9 cellular contexts compared by ENCODE assay signal in genomic region chr6:89984926-89985743, GRCh38.
DNase-seq lines count a peak whose midpoint lies in the region; ATAC-seq, FAIRE-seq and TF ChIP-seq lines count a peak whose summit lies in the region.
"Had no signal": no experiment of that assay in that cellular context is flagged by ENCODE, and none has a peak within 500 bp of the region (broad histone marks: within the 10 kb centered on the region; RNA-seq: fewer than 3 reads in every experiment).

No MANE protein-coding gene starts in this region.

- no peaks in the 10 kb centered on the region for H3K79me2 ChIP-seq in HepG2 (ENCODE audit: insufficient read depth, low read length)

- H3K9me3 Mint-ChIP-seq in activated CD4-positive, alpha-beta memory T cell treated with anti-CD3 and anti-CD28 coated beads for 36 hours = no peaks in the 10 kb centered on the region
- H3K9me3 Mint-ChIP-seq in activated CD4-positive, alpha-beta memory T cell treated with anti-CD3 and anti-CD28 coated beads, Interleukin-2, amount 10 ng/mL, durations not matched to agents 7 days and 5 days = peaks cover 2% of the 10 kb centered on the region

- intact Hi-C loops in activated CD4-positive, alpha-beta memory T cell treated with anti-CD3 and anti-CD28 coated beads for 36 hours (cut with micrococcal nuclease) = no loop called here
- intact Hi-C loops in HepG2 (cut with micrococcal nuclease; ENCODE audit: unreplicated experiment) = no loop called here

- TF ChIP-seq RAD21 in HepG2 (CRISPR knock-in tag; IDR thresholded peaks at IDR 0.05) = no peak

- no peak overlapping the region for H2AFZ ChIP-seq in HepG2 (ENCODE audit: low read length)

- in situ Hi-C loops in brain microvascular endothelial cell (cut with HindIII; ENCODE audit: low pct_ligation_motif_present, low sequenced_read_pairs) (no loop called here), HepG2 (cut with HindIII; ENCODE audit: extremely low pct_ligation_motif_present, low pct_unique_long_range_greater_than_20kb) (no loop called here)

- POLR2A ChIA-PET in activated CD4-positive, alpha-beta memory T cell treated with anti-CD3 and anti-CD28 coated beads for 36 hours (lab: Charles Lee) = no interaction called here
- POLR2A ChIA-PET in activated CD4-positive, alpha-beta memory T cell treated with anti-CD3 and anti-CD28 coated beads, Interleukin-2, amount 10 ng/mL, durations not matched to agents 7 days and 5 days (lab: Charles Lee) = no interaction called here
- POLR2A ChIA-PET in HepG2 (lab: Yijun Ruan, JAX) = no interaction called here

- H4K20me1 ChIP-seq in HepG2 (ENCODE audit: insufficient read depth, low read length) = no peaks in the 10 kb centered on the region

- peaks cover 27% of the 10 kb centered on the region for H3K36me3 Mint-ChIP-seq in activated CD4-positive, alpha-beta memory T cell treated with anti-CD3 and anti-CD28 coated beads for 36 hours
- peaks cover 23% of the 10 kb centered on the region for H3K36me3 Mint-ChIP-seq in activated CD4-positive, alpha-beta memory T cell treated with anti-CD3 and anti-CD28 coated beads, Interleukin-2, amount 10 ng/mL, durations not matched to agents 7 days and 5 days (ENCODE audit: low read depth)

- TF ChIP-seq POLR2A in HepG2 (IDR thresholded peaks at IDR 0.05; ENCODE audit: insufficient read depth in 1 of 2, low read depth in 2 of 2, low read length in 2 of 2) (no peak), upper lobe of left lung (IDR thresholded peaks at IDR 0.05) (no peak)

- CTCF ChIA-PET in activated CD4-positive, alpha-beta memory T cell treated with anti-CD3 and anti-CD28 coated beads for 36 hours (lab: Charles Lee) = interaction anchor here (1.6 kb wide), 1 partner anchor 45 kb away, joined by 9 read pairs; no protein-coding TSS in a partner anchor
- CTCF ChIA-PET in activated CD4-positive, alpha-beta memory T cell treated with anti-CD3 and anti-CD28 coated beads, Interleukin-2, amount 10 ng/mL, durations not matched to agents 7 days and 5 days (lab: Charles Lee) = interaction anchor here (1.8 kb wide), 1 partner anchor 41 kb away, joined by 5 read pairs; no protein-coding TSS in a partner anchor
- CTCF ChIA-PET in HepG2 (lab: Yijun Ruan, JAX; ENCODE audit: low intra/inter-chr PET ratio, low total read pairs) = no interaction called here

- peak overlapping the region; percentile 29 for H3K27ac Mint-ChIP-seq in activated CD4-positive, alpha-beta memory T cell treated with anti-CD3 and anti-CD28 coated beads for 36 hours
- H3K27ac Mint-ChIP-seq in activated CD4-positive, alpha-beta memory T cell treated with anti-CD3 and anti-CD28 coated beads, Interleukin-2, amount 10 ng/mL, durations not matched to agents 7 days and 5 days = no peak overlapping the region

- H3K4me1 Mint-ChIP-seq in activated CD4-positive, alpha-beta memory T cell treated with anti-CD3 and anti-CD28 coated beads for 36 hours (ENCODE audit: low read depth) = peaks cover 62% of the 10 kb centered on the region
- H3K4me1 Mint-ChIP-seq in activated CD4-positive, alpha-beta memory T cell treated with anti-CD3 and anti-CD28 coated beads, Interleukin-2, amount 10 ng/mL, durations not matched to agents 7 days and 5 days = peaks cover 24% of the 10 kb centered on the region

- BruUV-seq in HepG2 (replicated peaks; lab: Mats Ljungman, UMichigan) = no TSS peak

- TF ChIP-seq EP300 in HepG2 (IDR thresholded peaks at IDR 0.05; ENCODE audit: low read depth in 2 of 2, low read length in 2 of 2) (no peak), HepG2 (CRISPR knock-in tag; IDR thresholded peaks at IDR 0.05; ENCODE audit: borderline replicate concordance) (no peak), upper lobe of left lung (IDR thresholded peaks at IDR 0.05) (no peak)

- DNase-seq in activated CD4-positive, alpha-beta memory T cell treated with anti-CD3 and anti-CD28 coated beads for 36 hours = no peak
- no peak for DNase-seq in activated CD4-positive, alpha-beta memory T cell treated with anti-CD3 and anti-CD28 coated beads, Interleukin-2, amount 10 ng/mL, durations not matched to agents 7 days and 5 days
- DNase-seq in brain microvascular endothelial cell (peak; percentile 76), HepG2 (ENCODE audit: low spot score) (no peak), upper lobe of left lung (peak; percentile 34 to 42)
- no peak for DNase-seq in activated CD4-positive, CD25-positive, alpha-beta regulatory T cell treated with anti-CD3 and anti-CD28 coated beads, Interleukin-2, amount 50 U/mL, for 72 hours
- no peak for DNase-seq in stimulated activated CD4-positive, alpha-beta T cell treated with anti-CD3 and anti-CD28 coated beads, Interleukin-12 subunit alpha, Interleukin-12 subunit beta, amount 100 ng/mL, for 4 hours

- H3K27me3 ChIP-seq in brain microvascular endothelial cell (replicated peaks) = no peaks in the 10 kb centered on the region
- peaks cover 2 to 31% of the 10 kb centered on the region in 2 experiments; a peak in 3 of 5 replicates for H3K27me3 ChIP-seq in HepG2 (ENCODE audit: control insufficient read depth in 1 of 2, insufficient read depth in 2 of 2, low read length in 2 of 2)
- no peaks in the 10 kb centered on the region for H3K27me3 ChIP-seq in upper lobe of left lung

- no peak for FAIRE-seq in HepG2 (lab: Jason Lieb, UNC)
- FAIRE-seq: colon had no signal

- no peaks in the 10 kb centered on the region for H3K27me3 Mint-ChIP-seq in activated CD4-positive, alpha-beta memory T cell treated with anti-CD3 and anti-CD28 coated beads for 36 hours
- H3K27me3 Mint-ChIP-seq in activated CD4-positive, alpha-beta memory T cell treated with anti-CD3 and anti-CD28 coated beads, Interleukin-2, amount 10 ng/mL, durations not matched to agents 7 days and 5 days = no peaks in the 10 kb centered on the region

- H3K4me3 ChIP-seq in brain microvascular endothelial cell (ENCODE audit: low read depth, low read length) (no peak overlapping the region), HepG2 (replicated peaks in 1 of 3; ENCODE audit: insufficient read depth in 1 of 3, low read depth in 2 of 3, low read length in 3 of 3) (no peak overlapping the region), upper lobe of left lung (no peak overlapping the region)

- no peak overlapping the region for H3K9ac ChIP-seq in HepG2 (ENCODE audit: insufficient read depth, low read depth, low read length)

- H3K4me1 ChIP-seq in HepG2 (ENCODE audit: insufficient read depth, low read length) (no peaks in the 10 kb centered on the region), upper lobe of left lung (peaks cover 0 to 5% (median 0%) of the 10 kb centered on the region in 4 donors)

- ATAC-seq in HepG2 (peak; percentile 46; the same call in 1 of the 3 replicates), upper lobe of left lung (ENCODE audit: low FRiP score in 2 of 2) (peak; percentile 49 to 77), GM18907 (IDR thresholded peaks at IDR 0.05; ENCODE audit: unreplicated experiment) (no peak)

- no peak for TF ChIP-seq CTCF in brain microvascular endothelial cell (IDR thresholded peaks at IDR 0.05; ENCODE audit: low read depth, low read length, missing control alignments)
- TF ChIP-seq CTCF in HepG2 (CRISPR knock-in tag; IDR thresholded peaks at IDR 0.05) = no peak
- TF ChIP-seq CTCF in upper lobe of left lung (IDR thresholded peaks at IDR 0.05) = no peak

- H3K4me2 ChIP-seq in HepG2 (ENCODE audit: low read depth, low read length) = no peak overlapping the region

- H3K36me3 ChIP-seq in brain microvascular endothelial cell (replicated peaks) (no peaks in the 10 kb centered on the region), HepG2 (replicated peaks in 1 of 2; ENCODE audit: control insufficient read depth in 1 of 2, insufficient read depth in 2 of 2, low read length in 2 of 2) (no peaks in the 10 kb centered on the region), upper lobe of left lung (no peaks in the 10 kb centered on the region)

- H3K4me3 Mint-ChIP-seq in activated CD4-positive, alpha-beta memory T cell treated with anti-CD3 and anti-CD28 coated beads for 36 hours = no peak overlapping the region
- H3K4me3 Mint-ChIP-seq in activated CD4-positive, alpha-beta memory T cell treated with anti-CD3 and anti-CD28 coated beads, Interleukin-2, amount 10 ng/mL, durations not matched to agents 7 days and 5 days = no peak overlapping the region

- WGBS in HepG2 (ENCODE audit: low lambda C conversion rate) = 1% methylated on average over 9 of the region's 12 CpGs
- 63 to 67% methylated on average over 8 to 12 of the region's 12 CpGs for WGBS in upper lobe of left lung, 2 donors

- H3K27ac ChIP-seq in brain microvascular endothelial cell (peak overlapping the region; percentile 74), HepG2 (ENCODE audit: extremely low read length, insufficient read depth, low read length) (no peak overlapping the region), upper lobe of left lung (peak overlapping the region in 2 of 4 donors; percentile 13 to 26)

- H3K9me3 ChIP-seq in HepG2 (ENCODE audit: low read length) = no peaks in the 10 kb centered on the region
- no peaks in the 10 kb centered on the region for H3K9me3 ChIP-seq in upper lobe of left lung

TF ChIP-seq in HepG2, 621 proteins besides CTCF, POLR2A, EP300 and RAD21 (continues in another document):
- TF ChIP-seq ZNF766 (CRISPR knock-in tag; IDR thresholded peaks at IDR 0.05; ENCODE audit: borderline replicate concordance) (no peak), ZBTB44 (CRISPR knock-in tag; IDR thresholded peaks at IDR 0.05) (no peak), NFYB (CRISPR knock-in tag; IDR thresholded peaks at IDR 0.05) (no peak), TFDP1 (CRISPR knock-in tag; IDR thresholded peaks at IDR 0.05; ENCODE audit: borderline replicate concordance) (no peak), ZNF136 (CRISPR knock-in tag; IDR thresholded peaks at IDR 0.05; ENCODE audit: low read depth) (no peak), ZNF564 (CRISPR knock-in tag; IDR thresholded peaks at IDR 0.05) (no peak)

Comparison
In these comparisons a context has a peak if more than half of its experiments do, and no peak if none do; other contexts are left out.
1. DNase-seq: peak in brain microvascular endothelial cell (single experiment) and upper lobe of left lung (2 of 2); none in activated CD4-positive, alpha-beta memory T cell treated with anti-CD3 and anti-CD28 coated beads for 36 hours (single experiment), activated CD4-positive, alpha-beta memory T cell treated with anti-CD3 and anti-CD28 coated beads, Interleukin-2, amount 10 ng/mL, durations not matched to agents 7 days and 5 days (single experiment), HepG2 (single experiment), activated CD4-positive, CD25-positive, alpha-beta regulatory T cell treated with anti-CD3 and anti-CD28 coated beads, Interleukin-2, amount 50 U/mL, for 72 hours (single experiment) and stimulated activated CD4-positive, alpha-beta T cell treated with anti-CD3 and anti-CD28 coated beads, Interleukin-12 subunit alpha, Interleukin-12 subunit beta, amount 100 ng/mL, for 4 hours (single experiment).